In the genomic region with DNA sequence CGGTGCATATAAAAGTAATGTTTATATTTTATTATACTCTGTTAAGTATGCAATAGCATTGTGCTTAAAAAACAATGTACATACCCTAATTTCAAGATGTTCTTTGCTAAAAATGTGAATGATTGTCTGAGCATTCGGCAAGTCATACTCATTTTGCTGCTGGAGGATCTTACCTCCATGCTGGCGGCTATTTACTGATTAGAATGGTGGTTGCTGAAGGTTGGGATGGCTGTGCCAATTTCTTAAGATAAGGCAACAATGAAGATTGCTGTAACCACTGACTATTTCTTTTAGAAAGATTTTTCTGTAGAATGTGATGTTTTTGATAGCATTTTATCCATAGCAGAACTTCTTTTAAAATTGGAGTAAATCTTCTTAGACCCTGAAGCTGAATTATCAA, we compare ENCODE assay signal across 3 cellular contexts.
"Had no signal": no experiment of that assay in that cellular context is flagged by ENCODE, and none has a peak within 500 bp of the region (broad histone marks: within the 10 kb centered on the region; RNA-seq: fewer than 3 reads in every experiment).

No MANE protein-coding gene starts in this region.

- ATAC-seq: GM12878 had no signal

- DNase-seq: GDM1, GF-D8 had no signal

- H3K4me3 ChIP-seq: GM12878 had no signal
